3 cellular contexts compared by ENCODE assay signal in the genomic region with DNA sequence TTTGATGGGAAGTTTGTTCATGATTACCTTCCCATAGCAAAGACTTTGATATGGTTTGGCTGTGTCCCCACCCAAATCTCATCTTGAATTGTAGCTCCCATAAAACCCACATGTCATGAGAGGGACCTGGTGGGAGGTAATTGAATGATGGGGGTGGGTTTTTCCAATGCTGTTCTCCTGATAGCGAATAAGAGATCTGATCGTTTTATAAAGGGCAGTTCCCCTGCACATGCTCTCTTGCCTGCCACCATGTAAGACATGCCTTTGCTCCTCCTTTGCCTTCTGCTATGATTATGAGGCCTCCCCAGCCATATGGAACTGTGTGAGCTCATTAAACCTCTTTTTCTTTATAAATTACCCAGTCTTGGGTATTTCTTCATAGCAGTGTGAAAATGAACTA. TPM values are rescaled to one million over a fixed set of nuclear protein-coding genes. Genes with fewer than 3 reads are reported as not detected.
"Had no signal": no experiment of that assay in that cellular context is flagged by ENCODE, and none has a peak within 500 bp of the region (broad histone marks: within the 10 kb centered on the region; RNA-seq: fewer than 3 reads in every experiment).

No MANE protein-coding gene starts in this region.

RNA-seq across cellular contexts. Expression of a gene that starts 51.2 kb away (rescaled TPM):
- total RNA-seq: HT1080, IMR-90 had no signal
- polyA plus RNA-seq: IgD-negative memory B cell, IMR-90 had no signal
